Comparison of ENCODE assay signal across 1 cellular context in the genomic region with DNA sequence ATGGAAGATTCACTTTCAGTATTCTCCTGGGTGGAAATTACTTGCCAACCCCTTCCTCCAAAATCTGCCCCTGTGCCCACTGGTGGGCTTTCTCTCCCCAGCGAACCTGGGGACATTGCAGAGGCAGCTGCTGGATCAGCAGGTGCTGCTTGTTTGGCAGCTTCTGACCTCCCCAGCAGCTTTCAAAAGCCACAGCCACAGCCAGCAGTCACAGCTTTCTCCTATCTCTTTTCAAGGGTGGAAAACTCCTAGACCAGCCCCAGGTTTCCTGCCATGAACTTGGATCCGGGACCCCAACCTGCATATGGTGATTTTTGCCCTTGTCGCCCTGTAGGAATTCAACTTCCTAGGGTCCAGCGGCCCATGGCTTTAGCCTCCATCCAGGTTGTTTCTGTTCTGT.
TF ChIP-seq lines count a peak whose summit lies in the region.

No MANE protein-coding gene starts in this region.

TF ChIP-seq in WTC11, 78 proteins besides CTCF, POLR2A, EP300 and RAD21 (continued from another document):
- TF ChIP-seq NFYB (CRISPR knock-in tag; conservative IDR thresholded peaks at IDR 0.05; ENCODE audit: low read depth) (no peak), ARID4B (CRISPR knock-in tag; IDR thresholded peaks at IDR 0.05; ENCODE audit: borderline replicate concordance) (no peak), TEAD4 (CRISPR knock-in tag; IDR thresholded peaks at IDR 0.05) (no peak)
